ENCODE assay signal across 8 cellular contexts in genomic region chr9:6759114-6759977, GRCh38. TPM values are rescaled to one million over a fixed set of nuclear protein-coding genes. Genes with fewer than 3 reads are reported as not detected.
A peak's percentile ranks its signal among the peaks of the same experiment; 100 is the strongest.
DNase-seq lines count a peak whose midpoint lies in the region; ATAC-seq and TF ChIP-seq lines count a peak whose summit lies in the region.

No MANE protein-coding gene starts in this region.

- peak; percentile 81 for DNase-seq in GM03348 (ENCODE audit: low spot score)
- DNase-seq in LNCaP clone FGC (ENCODE audit: low read depth): no peak
- peak; percentile 34 for DNase-seq in activated CD4-positive, alpha-beta T cell treated with anti-CD3 and anti-CD28 coated beads, Interleukin-2, amount 50 U/mL, for 1 hour
- peak; percentile 40 for DNase-seq in epidermal melanocyte (ENCODE audit: insufficient read length, low spot score)
- no peak for DNase-seq in neural progenitor cell (ENCODE audit: low spot score)
- DNase-seq in retina: no peak
- DNase-seq in NCI-H1694 treated with DMSO at 0.1 percent for 48 hours (lab: John Stamatoyannopoulos, UW): no peak

- peak overlapping the region; percentile 64 for H3K4me3 ChIP-seq in LNCaP clone FGC (ENCODE audit: low read depth, low read length)
- peak overlapping the region; percentile 87 for H3K4me3 ChIP-seq in neural progenitor cell

- TF ChIP-seq CTCF in LNCaP clone FGC (IDR thresholded peaks at IDR 0.05; ENCODE audit: control insufficient read depth, extremely low read depth, insufficient read depth) (no peak), neural progenitor cell (IDR thresholded peaks at IDR 0.05) (no peak)

- no peaks in the 10 kb centered on the region for H3K9me3 ChIP-seq in neural progenitor cell (ENCODE audit: low read depth)

- H3F3A ChIP-seq in neural progenitor cell (ENCODE audit: low read depth): peaks cover 37% of the 10 kb centered on the region

- no peak overlapping the region for H3K9ac ChIP-seq in neural progenitor cell

- H3K4me1 Mint-ChIP-seq in neural progenitor cell: peaks cover 13% of the 10 kb centered on the region

- peak overlapping the region; percentile 91 for H2AFZ ChIP-seq in neural progenitor cell (replicated peaks)

- H3K27ac Mint-ChIP-seq in neural progenitor cell: peak overlapping the region; percentile 69

- H3K27ac ChIP-seq in neural progenitor cell: no peak overlapping the region

- no peaks in the 10 kb centered on the region for H3K36me3 ChIP-seq in neural progenitor cell

- no peaks in the 10 kb centered on the region for H3K4me1 ChIP-seq in neural progenitor cell

- peak; percentile 4 for ATAC-seq in GM21717 (IDR thresholded peaks at IDR 0.05; ENCODE audit: unreplicated experiment)

- peak overlapping the region; percentile 85 for H3K4me2 ChIP-seq in neural progenitor cell

- H3K36me3 Mint-ChIP-seq in neural progenitor cell: no peaks in the 10 kb centered on the region

- H3K79me2 ChIP-seq in neural progenitor cell (ENCODE audit: low read depth): peaks cover 28% of the 10 kb centered on the region

- peak overlapping the region; percentile 97 for H3K4me3 Mint-ChIP-seq in neural progenitor cell

- H3K27me3 Mint-ChIP-seq in neural progenitor cell (ENCODE audit: insufficient read depth, low read depth): peaks cover 14% of the 10 kb centered on the region

- H3K27me3 ChIP-seq in neural progenitor cell: peaks cover 12% of the 10 kb centered on the region

- peaks cover 7% of the 10 kb centered on the region for H3K9me3 Mint-ChIP-seq in neural progenitor cell

- no peaks in the 10 kb centered on the region for H4K20me1 ChIP-seq in neural progenitor cell (ENCODE audit: low read depth)

RNA-seq across cellular contexts. Expression of gene KDM4C, which starts 1.6 kb away (rescaled TPM):
- 11.1 TPM in 2 replicates for total RNA-seq in neural progenitor cell (ENCODE audit: low replicate concordance)

Comparison
In these comparisons a context has a peak if more than half of its experiments do, and no peak if none do; other contexts are left out.
1. DNase-seq: peak in GM03348 (single experiment), activated CD4-positive, alpha-beta T cell treated with anti-CD3 and anti-CD28 coated beads, Interleukin-2, amount 50 U/mL, for 1 hour (single experiment) and epidermal melanocyte (single experiment); none in LNCaP clone FGC (single experiment), neural progenitor cell (single experiment), retina (single experiment) and NCI-H1694 treated with DMSO at 0.1 percent for 48 hours (single experiment).